ENCODE assay signal across 32 cellular contexts in genomic region chrX:53688300-53688699, GRCh38.
"Had no signal": no experiment of that assay in that cellular context is flagged by ENCODE, and none has a peak within 500 bp of the region (broad histone marks: within the 10 kb centered on the region; RNA-seq: fewer than 3 reads in every experiment).

No MANE protein-coding gene starts in this region.

- H3K4me1 ChIP-seq: ascending aorta, breast epithelium, colonic mucosa, foreskin keratinocyte had no signal

- H3K9me3 Mint-ChIP-seq: activated CD4-positive, alpha-beta memory T cell treated with anti-CD3 and anti-CD28 coated beads, Interleukin-2, amount 10 ng/mL, durations not matched to agents 7 days and 5 days; activated CD4-positive, alpha-beta T cell treated with anti-CD3 and anti-CD28 coated beads, Interleukin-2, amount 10 ng/mL, durations not matched to agents 24 days and 14 days; activated naive CD4-positive, alpha-beta T cell treated with anti-CD3 and anti-CD28 coated beads, Interleukin-2, amount 50 U/mL, for 72 hours; activated naive CD8-positive, alpha-beta T cell treated with anti-CD3 and anti-CD28 coated beads, Interleukin-2, amount 10 ng/mL, durations not matched to agents 7 days and 5 days; activated T-helper 1 cell treated with anti-CD3 and anti-CD28 coated beads, Interleukin-12 subunit alpha, Interleukin-12 subunit beta, Interleukin-2, Interleukin-4 antibody, amounts not matched to agents 30 ng/mL and 10 ng/mL and 1 ng/mL, durations not matched to agents 14 hours and 24 hours and 36 hours; T-helper 2 cell treated with Interferon-gamma antibody and Interleukin-4, amounts not matched to agents 5 μg/mL and 100 μg/mL, for 36 hours had no signal

- H3K4me3 ChIP-seq: ascending aorta, breast epithelium, cardiac muscle cell, colonic mucosa, gastrocnemius medialis, heart left ventricle had no signal

- H3K27ac ChIP-seq: ascending aorta, breast epithelium, cardiac muscle cell, colonic mucosa, foreskin keratinocyte, gastrocnemius medialis, heart left ventricle had no signal

- H3K36me3 Mint-ChIP-seq: brain had no signal

- ATAC-seq: activated CD4-positive, alpha-beta T cell treated with anti-CD3 and anti-CD28 coated beads for 36 hours; activated naive CD4-positive, alpha-beta T cell treated with anti-CD3 and anti-CD28 coated beads, Interleukin-2, amount 50 U/mL, for 72 hours; esophagus mucosa; foreskin keratinocyte; gastrocnemius medialis; heart left ventricle; T-helper 17 cell had no signal

- H3K4me3 Mint-ChIP-seq: activated CD4-positive, alpha-beta memory T cell treated with anti-CD3 and anti-CD28 coated beads, Interleukin-2, amount 10 ng/mL, durations not matched to agents 7 days and 5 days; activated CD4-positive, alpha-beta T cell treated with anti-CD3 and anti-CD28 coated beads for 36 hours; activated CD4-positive, alpha-beta T cell treated with anti-CD3 and anti-CD28 coated beads, Interleukin-2, amount 10 ng/mL, durations not matched to agents 24 days and 14 days; activated naive CD4-positive, alpha-beta T cell treated with anti-CD3 and anti-CD28 coated beads, Interleukin-2, amount 10 ng/mL, durations not matched to agents 7 days and 5 days; activated naive CD8-positive, alpha-beta T cell treated with anti-CD3 and anti-CD28 coated beads, Interleukin-2, amount 10 ng/mL, durations not matched to agents 7 days and 5 days; activated T-helper 1 cell treated with anti-CD3 and anti-CD28 coated beads, Interleukin-12 subunit alpha, Interleukin-12 subunit beta, Interleukin-2, Interleukin-4 antibody, amounts not matched to agents 30 ng/mL and 10 ng/mL and 1 ng/mL, durations not matched to agents 14 hours and 24 hours and 36 hours; T-helper 17 cell had no signal

- DNase-seq: activated CD4-positive, alpha-beta memory T cell treated with anti-CD3 and anti-CD28 coated beads, Interleukin-2, amount 10 ng/mL, durations not matched to agents 7 days and 5 days; activated CD4-positive, alpha-beta T cell treated with anti-CD3 and anti-CD28 coated beads for 36 hours; activated CD4-positive, alpha-beta T cell treated with anti-CD3 and anti-CD28 coated beads, Interleukin-2, amount 10 ng/mL, durations not matched to agents 24 days and 14 days; activated CD4-positive, alpha-beta T cell treated with anti-CD3 and anti-CD28 coated beads, Interleukin-2, amount 50 U/mL, for 4 hours; activated CD4-positive, CD25-positive, alpha-beta regulatory T cell; activated CD4-positive, CD25-positive, alpha-beta regulatory T cell treated with anti-CD3 and anti-CD28 coated beads, Interleukin-2, amount 50 U/mL, for 72 hours; activated gamma-delta T cell; activated naive CD4-positive, alpha-beta T cell; activated naive CD4-positive, alpha-beta T cell treated with anti-CD3 and anti-CD28 coated beads, Interleukin-2, amount 10 ng/mL, durations not matched to agents 7 days and 5 days; activated naive CD8-positive, alpha-beta T cell treated with anti-CD3 and anti-CD28 coated beads, Interleukin-2, amount 10 ng/mL, durations not matched to agents 7 days and 5 days; activated T-cell treated with anti-CD3 and anti-CD28 coated beads, Interleukin-2, amount 50 U/mL, for 1 hour; activated T-cell treated with anti-CD3 and anti-CD28 coated beads, Interleukin-2, amount 50 U/mL, for 48 hours; central memory CD4-positive, alpha-beta T cell; cerebellar nuclear complex; colonic mucosa; effector CD8-positive, alpha-beta T cell; foreskin keratinocyte; gastrocnemius medialis; glutamatergic neuron; heart left ventricle; T-helper 1 cell; T-helper 17 cell; T1000 had no signal

- H3K4me1 Mint-ChIP-seq: brain had no signal

- H3K27me3 ChIP-seq: ascending aorta, cardiac muscle cell, colonic mucosa, foreskin keratinocyte, gastrocnemius medialis had no signal

- H3K27ac Mint-ChIP-seq: activated CD4-positive, alpha-beta memory T cell treated with anti-CD3 and anti-CD28 coated beads, Interleukin-2, amount 10 ng/mL, durations not matched to agents 7 days and 5 days; activated CD4-positive, alpha-beta T cell treated with anti-CD3 and anti-CD28 coated beads for 36 hours; activated CD4-positive, alpha-beta T cell treated with anti-CD3 and anti-CD28 coated beads, Interleukin-2, amount 10 ng/mL, durations not matched to agents 24 days and 14 days; activated naive CD4-positive, alpha-beta T cell treated with anti-CD3 and anti-CD28 coated beads, Interleukin-2, amount 10 ng/mL, durations not matched to agents 7 days and 5 days; activated naive CD4-positive, alpha-beta T cell treated with anti-CD3 and anti-CD28 coated beads, Interleukin-2, amount 50 U/mL, for 72 hours; activated naive CD8-positive, alpha-beta T cell treated with anti-CD3 and anti-CD28 coated beads, Interleukin-2, amount 10 ng/mL, durations not matched to agents 7 days and 5 days; activated T-helper 1 cell treated with anti-CD3 and anti-CD28 coated beads, Interleukin-12 subunit alpha, Interleukin-12 subunit beta, Interleukin-2, Interleukin-4 antibody, amounts not matched to agents 30 ng/mL and 10 ng/mL and 1 ng/mL, durations not matched to agents 14 hours and 24 hours and 36 hours; brain; T-helper 17 cell had no signal

- H3K36me3 ChIP-seq: ascending aorta, breast epithelium, cardiac muscle cell, colonic mucosa, gastrocnemius medialis, heart left ventricle had no signal

- FAIRE-seq: endometrium had no signal

- H3K9me3 ChIP-seq: ascending aorta, breast epithelium, colonic mucosa, gastrocnemius medialis had no signal

- H3K27me3 Mint-ChIP-seq: activated CD4-positive, alpha-beta memory T cell treated with anti-CD3 and anti-CD28 coated beads, Interleukin-2, amount 10 ng/mL, durations not matched to agents 7 days and 5 days; activated CD4-positive, alpha-beta T cell treated with anti-CD3 and anti-CD28 coated beads for 36 hours; activated CD4-positive, alpha-beta T cell treated with anti-CD3 and anti-CD28 coated beads, Interleukin-2, amount 10 ng/mL, durations not matched to agents 24 days and 14 days; activated naive CD4-positive, alpha-beta T cell treated with anti-CD3 and anti-CD28 coated beads, Interleukin-2, amount 10 ng/mL, durations not matched to agents 7 days and 5 days; activated naive CD8-positive, alpha-beta T cell treated with anti-CD3 and anti-CD28 coated beads, Interleukin-2, amount 10 ng/mL, durations not matched to agents 7 days and 5 days; T-helper 17 cell had no signal
